In the genomic region with DNA sequence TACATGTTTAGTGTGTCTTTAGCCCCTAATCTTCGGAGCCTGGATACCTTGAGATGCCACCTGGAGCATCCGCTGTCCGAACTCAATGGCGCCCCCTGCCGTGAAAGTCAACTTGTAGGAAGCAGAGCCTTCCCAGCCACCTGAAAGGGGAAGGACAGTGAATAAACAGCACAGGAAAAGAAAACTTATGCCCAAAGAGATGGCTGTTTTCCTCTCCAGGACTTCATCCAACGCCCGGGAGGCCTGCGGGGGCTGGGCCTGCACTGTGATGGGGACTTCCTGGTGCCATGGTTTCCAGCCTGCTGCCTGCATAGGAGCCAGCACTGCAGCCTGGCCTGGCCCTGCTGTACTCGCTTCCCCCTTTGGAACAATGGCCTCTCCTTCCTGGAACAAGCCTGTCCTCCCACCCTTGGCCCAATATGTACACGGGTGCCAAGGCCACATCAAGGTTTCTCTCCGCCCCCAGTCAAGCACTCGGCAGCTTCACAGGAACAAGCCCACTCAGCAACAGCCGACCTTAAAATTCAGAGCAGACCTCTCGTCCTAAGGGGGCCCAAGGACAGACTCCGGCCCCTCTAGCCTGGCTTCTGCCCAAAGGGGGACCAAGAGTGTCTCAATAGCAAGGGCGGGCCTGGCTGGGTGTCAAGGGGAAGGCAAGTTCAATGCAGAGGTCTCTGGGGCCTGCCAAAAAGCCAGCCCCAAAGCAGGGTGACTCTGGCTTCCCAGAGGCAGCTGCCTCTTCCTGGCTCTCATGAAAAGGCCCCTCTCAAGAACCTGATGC, we compare ENCODE assay signal across 1 cellular context.
TF ChIP-seq lines count a peak whose summit lies in the region.

No MANE protein-coding gene starts in this region.

TF ChIP-seq in IMR-90, 13 proteins besides CTCF, POLR2A, EP300 and RAD21:
- no peak for TF ChIP-seq RFX5 (IDR thresholded peaks at IDR 0.05; ENCODE audit: low read depth, low read length)
- peak; percentile 37 for TF ChIP-seq SMC3 (IDR thresholded peaks at IDR 0.05; ENCODE audit: low read depth, low read length)
